ENCODE assay signal across 10 cellular contexts in the genomic region with DNA sequence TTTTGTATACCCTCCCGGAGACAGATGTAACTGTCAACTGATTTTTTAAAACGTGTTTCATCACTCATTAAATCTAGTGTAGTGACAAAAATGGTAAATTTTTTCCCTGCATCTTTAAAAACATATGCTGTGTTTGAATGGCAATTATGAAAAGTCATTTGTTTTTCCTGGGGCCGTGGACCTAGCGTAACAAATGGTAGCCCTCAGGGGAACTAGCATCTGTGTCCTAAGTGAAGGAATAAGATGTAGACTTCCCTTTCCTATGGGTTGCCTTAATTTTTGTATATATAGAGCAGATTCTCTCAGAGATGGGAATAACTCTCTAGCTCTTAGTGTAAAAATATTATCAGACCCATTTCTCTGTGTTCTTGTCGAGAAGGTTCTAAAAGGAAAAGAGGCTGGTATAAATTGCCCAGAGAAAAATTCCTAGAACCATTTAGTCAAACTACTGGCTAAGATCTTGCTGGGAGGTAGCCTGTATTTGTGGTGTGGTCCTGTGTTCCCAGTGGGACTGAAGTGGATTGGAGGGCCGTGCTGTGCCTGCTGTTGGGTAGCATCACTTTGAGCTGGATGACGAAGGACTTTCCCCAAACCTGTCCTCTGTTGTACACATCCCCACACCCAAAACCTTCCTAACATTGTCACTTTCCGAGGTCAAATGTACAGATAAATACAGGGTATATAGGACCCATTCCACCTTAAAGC.
DNase-seq lines count a peak whose midpoint lies in the region; ATAC-seq, FAIRE-seq and TF ChIP-seq lines count a peak whose summit lies in the region.
"Had no signal": no experiment of that assay in that cellular context is flagged by ENCODE, and none has a peak within 500 bp of the region (broad histone marks: within the 10 kb centered on the region; RNA-seq: fewer than 3 reads in every experiment).

No MANE protein-coding gene starts in this region.

- TF ChIP-seq POLR2A in tibial nerve (IDR thresholded peaks at IDR 0.05) = no peak

- DNase-seq in activated T-cell treated with anti-CD3 and anti-CD28 coated beads, Interleukin-2, amount 50 U/mL, for 72 hours = no peak
- DNase-seq in activated T-cell treated with anti-CD3 and anti-CD28 coated beads, Interleukin-2, amount 50 U/mL, for 48 hours = no peak
- no peak for DNase-seq in T-helper 17 cell
- no peak for DNase-seq in kidney
- no peak for DNase-seq in tibial nerve (ENCODE audit: low spot score in 2 of 2)
- DNase-seq in activated gamma-delta T cell treated with Interleukin-2 at 50 U/mL for 16 hours = no peak
- DNase-seq: caudate nucleus had no signal

- TF ChIP-seq CTCF in kidney (IDR thresholded peaks at IDR 0.05; ENCODE audit: borderline replicate concordance, extremely low read depth, insufficient read depth) (no peak), tibial nerve (IDR thresholded peaks at IDR 0.05) (no peak)

- peak overlapping the region; percentile 83 to 86 for H3K4me3 Mint-ChIP-seq in activated T-cell treated with anti-CD3 and anti-CD28 coated beads, Interleukin-2, amount 50 U/mL, for 72 hours
- H3K4me3 Mint-ChIP-seq in T-helper 17 cell = peak overlapping the region; percentile 100

- ATAC-seq in activated T-cell treated with anti-CD3 and anti-CD28 coated beads, Interleukin-2, amount 50 U/mL, for 72 hours (replicated peaks in 1 of 2) = no peak
- ATAC-seq in T-helper 17 cell (no peak), GM19455 (IDR thresholded peaks at IDR 0.05; ENCODE audit: unreplicated experiment) (no peak), GM18517 (IDR thresholded peaks at IDR 0.05; ENCODE audit: unreplicated experiment) (no peak)

- no peak overlapping the region for H3K4me3 ChIP-seq in kidney (ENCODE audit: low read length in 2 of 2)
- no peak overlapping the region for H3K4me3 ChIP-seq in tibial nerve

- intact Hi-C loops in kidney (cut with DNase I) = no loop called here

- WGBS in tibial nerve, 2 donors = 67% methylated on average over 8 of the region's 8 CpGs

- peaks cover 78% of the 10 kb centered on the region for H3K4me1 Mint-ChIP-seq in activated T-cell treated with anti-CD3 and anti-CD28 coated beads, Interleukin-2, amount 50 U/mL, for 72 hours (ENCODE audit: low read depth)
- H3K4me1 Mint-ChIP-seq in T-helper 17 cell = peaks cover 56% of the 10 kb centered on the region

- no peak for FAIRE-seq in kidney (lab: Jason Lieb, UNC)

- no peaks in the 10 kb centered on the region for H3K27me3 ChIP-seq in tibial nerve

- H3K9me3 Mint-ChIP-seq in activated T-cell treated with anti-CD3 and anti-CD28 coated beads, Interleukin-2, amount 50 U/mL, for 72 hours = no peaks in the 10 kb centered on the region

- TF ChIP-seq EP300 in tibial nerve (IDR thresholded peaks at IDR 0.05) = no peak

- H3K36me3 ChIP-seq in kidney (ENCODE audit: control insufficient read depth in 1 of 2, insufficient read depth in 2 of 2, low read length in 2 of 2) = no peaks in the 10 kb centered on the region
- H3K36me3 ChIP-seq in tibial nerve = no peaks in the 10 kb centered on the region

- H3K27me3 Mint-ChIP-seq in activated T-cell treated with anti-CD3 and anti-CD28 coated beads, Interleukin-2, amount 50 U/mL, for 72 hours (ENCODE audit: low read depth) = no peaks in the 10 kb centered on the region
- no peaks in the 10 kb centered on the region for H3K27me3 Mint-ChIP-seq in T-helper 17 cell

- H3K4me1 ChIP-seq in kidney (ENCODE audit: control insufficient read depth in 1 of 2, insufficient read depth in 1 of 2, low read depth in 1 of 2, low read length in 2 of 2) (peaks cover 20 to 32% of the 10 kb centered on the region in 2 donors), tibial nerve (peaks cover 0 to 82% (median 23%) of the 10 kb centered on the region in 4 donors)

- H3K27ac ChIP-seq in kidney (ENCODE audit: low read depth in 2 of 2, low read length in 2 of 2) (peak overlapping the region; percentile 60 to 69), tibial nerve (peak overlapping the region in 3 of 4 donors; percentile 42 to 52 (median 52))

- peak overlapping the region in 1 of 2 donors; percentile 5 for H3K9ac ChIP-seq in kidney (ENCODE audit: low read length in 2 of 2)
- H3K9ac ChIP-seq: parathyroid adenoma had no signal

- peak overlapping the region; percentile 74 for H3K27ac Mint-ChIP-seq in activated T-cell treated with anti-CD3 and anti-CD28 coated beads, Interleukin-2, amount 50 U/mL, for 72 hours
- H3K27ac Mint-ChIP-seq in T-helper 17 cell = peak overlapping the region; percentile 99

- H3K9me3 ChIP-seq in T-helper 17 cell (ENCODE audit: control insufficient read depth, low read length, poor library complexity, severe bottlenecking) = no peaks in the 10 kb centered on the region
- no peaks in the 10 kb centered on the region for H3K9me3 ChIP-seq in kidney (ENCODE audit: control insufficient read depth in 1 of 2, low read length in 2 of 2)
- no peaks in the 10 kb centered on the region for H3K9me3 ChIP-seq in tibial nerve

- peaks cover 0 to 3% of the 10 kb centered on the region in 2 donors for H3K36me3 Mint-ChIP-seq in activated T-cell treated with anti-CD3 and anti-CD28 coated beads, Interleukin-2, amount 50 U/mL, for 72 hours (ENCODE audit: insufficient read depth in 2 of 2)
- H3K36me3 Mint-ChIP-seq in T-helper 17 cell (ENCODE audit: low read depth) = peaks cover 5% of the 10 kb centered on the region
